In genomic region chr6:2999005-2999620, GRCh38 we compare ENCODE assay signal across 1 cellular context.
TF ChIP-seq lines count a peak whose summit lies in the region.

No MANE protein-coding gene starts in this region.

TF ChIP-seq in HepG2, 621 proteins besides CTCF, POLR2A, EP300 and RAD21 (continued from another document and continues in another):
- TF ChIP-seq ZNF720 (CRISPR knock-in tag; IDR thresholded peaks at IDR 0.05), result no peak
- peak; percentile 27; the same call in 1 of the 2 replicates for TF ChIP-seq ZNF749 (CRISPR knock-in tag; IDR thresholded peaks at IDR 0.05; ENCODE audit: borderline replicate concordance)
- peak; percentile 81 for TF ChIP-seq ISL2 (CRISPR knock-in tag; IDR thresholded peaks at IDR 0.05)
- no peak for TF ChIP-seq ZNF660 (CRISPR knock-in tag; IDR thresholded peaks at IDR 0.05; ENCODE audit: borderline replicate concordance, low read depth)
- TF ChIP-seq RERE (CRISPR knock-in tag; IDR thresholded peaks at IDR 0.05; ENCODE audit: low read depth), result peak; percentile 65; the same call in 1 of the 2 replicates
- TF ChIP-seq ZNF615 (CRISPR knock-in tag; IDR thresholded peaks at IDR 0.05; ENCODE audit: borderline replicate concordance), result peak; percentile 68; the same call in 1 of the 2 replicates
- no peak; the same call in 1 of the 2 replicates for TF ChIP-seq ZFP41 (CRISPR knock-in tag; IDR thresholded peaks at IDR 0.05; ENCODE audit: borderline replicate concordance)
- TF ChIP-seq, protein P1, sequence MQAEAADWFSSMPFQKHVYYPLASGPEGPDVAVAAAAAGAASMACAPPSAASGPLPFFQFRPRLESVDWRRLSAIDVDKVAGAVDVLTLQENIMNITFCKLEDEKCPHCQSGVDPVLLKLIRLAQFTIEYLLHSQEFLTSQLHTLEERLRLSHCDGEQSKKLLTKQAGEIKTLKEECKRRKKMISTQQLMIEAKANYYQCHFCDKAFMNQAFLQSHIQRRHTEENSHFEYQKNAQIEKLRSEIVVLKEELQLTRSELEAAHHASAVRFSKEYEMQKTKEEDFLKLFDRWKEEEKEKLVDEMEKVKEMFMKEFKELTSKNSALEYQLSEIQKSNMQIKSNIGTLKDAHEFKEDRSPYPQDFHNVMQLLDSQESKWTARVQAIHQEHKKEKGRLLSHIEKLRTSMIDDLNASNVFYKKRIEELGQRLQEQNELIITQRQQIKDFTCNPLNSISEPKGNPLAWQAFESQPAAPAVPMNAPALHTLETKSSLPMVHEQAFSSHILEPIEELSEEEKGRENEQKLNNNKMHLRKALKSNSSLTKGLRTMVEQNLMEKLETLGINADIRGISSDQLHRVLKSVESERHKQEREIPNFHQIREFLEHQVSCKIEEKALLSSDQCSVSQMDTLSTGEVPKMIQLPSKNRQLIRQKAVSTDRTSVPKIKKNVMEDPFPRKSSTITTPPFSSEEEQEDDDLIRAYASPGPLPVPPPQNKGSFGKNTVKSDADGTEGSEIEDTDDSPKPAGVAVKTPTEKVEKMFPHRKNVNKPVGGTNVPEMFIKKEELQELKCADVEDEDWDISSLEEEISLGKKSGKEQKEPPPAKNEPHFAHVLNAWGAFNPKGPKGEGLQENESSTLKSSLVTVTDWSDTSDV (CRISPR knock-in tag; IDR thresholded peaks at IDR 0.05), result 0 out of 2 replicates have a peak, but pooled peaks have one; percentile 54
- peak; percentile 86 for TF ChIP-seq HDAC1 (CRISPR knock-in tag; IDR thresholded peaks at IDR 0.05)
- no peak for TF ChIP-seq ZZZ3 (CRISPR knock-in tag; IDR thresholded peaks at IDR 0.05; ENCODE audit: borderline replicate concordance)
- no peak for TF ChIP-seq HNRNPL (IDR thresholded peaks at IDR 0.05; ENCODE audit: low read depth, low read length)
- peak; percentile 25; the same call in 1 of the 2 replicates for TF ChIP-seq POGK (CRISPR knock-in tag; conservative IDR thresholded peaks at IDR 0.05)
- no peak for TF ChIP-seq SYNCRIP (IDR thresholded peaks at IDR 0.05; ENCODE audit: insufficient read depth, low read depth, low read length)
- TF ChIP-seq, protein P2, sequence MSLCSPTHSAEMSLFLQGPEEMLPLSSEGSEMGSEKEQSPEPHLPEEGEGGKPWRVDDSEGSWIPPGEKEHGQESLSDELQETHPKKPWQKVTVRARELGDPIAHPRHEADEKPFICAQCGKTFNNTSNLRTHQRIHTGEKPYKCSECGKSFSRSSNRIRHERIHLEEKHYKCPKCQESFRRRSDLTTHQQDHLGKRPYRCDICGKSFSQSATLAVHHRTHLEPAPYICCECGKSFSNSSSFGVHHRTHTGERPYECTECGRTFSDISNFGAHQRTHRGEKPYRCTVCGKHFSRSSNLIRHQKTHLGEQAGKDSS (CRISPR knock-in tag; IDR thresholded peaks at IDR 0.05; ENCODE audit: borderline replicate concordance, low read depth), result peak; percentile 86; the same call in 1 of the 2 replicates
- TF ChIP-seq, protein P3, sequence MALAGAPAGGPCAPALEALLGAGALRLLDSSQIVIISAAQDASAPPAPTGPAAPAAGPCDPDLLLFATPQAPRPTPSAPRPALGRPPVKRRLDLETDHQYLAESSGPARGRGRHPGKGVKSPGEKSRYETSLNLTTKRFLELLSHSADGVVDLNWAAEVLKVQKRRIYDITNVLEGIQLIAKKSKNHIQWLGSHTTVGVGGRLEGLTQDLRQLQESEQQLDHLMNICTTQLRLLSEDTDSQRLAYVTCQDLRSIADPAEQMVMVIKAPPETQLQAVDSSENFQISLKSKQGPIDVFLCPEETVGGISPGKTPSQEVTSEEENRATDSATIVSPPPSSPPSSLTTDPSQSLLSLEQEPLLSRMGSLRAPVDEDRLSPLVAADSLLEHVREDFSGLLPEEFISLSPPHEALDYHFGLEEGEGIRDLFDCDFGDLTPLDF (CRISPR knock-in tag; IDR thresholded peaks at IDR 0.05), result no peak
- no peak for TF ChIP-seq ZNF879 (CRISPR knock-in tag; IDR thresholded peaks at IDR 0.05)
- 0 out of 2 replicates have a peak, but pooled peaks have one; percentile 44 for TF ChIP-seq BRCA1 (CRISPR knock-in tag; IDR thresholded peaks at IDR 0.05)
- no peak for TF ChIP-seq HDAC6 (IDR thresholded peaks at IDR 0.05; ENCODE audit: low read depth, low read length)
- peak; percentile 63; the same call in 1 of the 2 replicates for TF ChIP-seq ZNF788 (CRISPR knock-in tag; IDR thresholded peaks at IDR 0.05; ENCODE audit: borderline replicate concordance)
- TF ChIP-seq ZNF850 (CRISPR knock-in tag; conservative IDR thresholded peaks at IDR 0.05), result 0 out of 2 replicates have a peak, but pooled peaks have one; percentile 37
- TF ChIP-seq MED8 (CRISPR knock-in tag; IDR thresholded peaks at IDR 0.05; ENCODE audit: insufficient replicate concordance), result peak; percentile 80
- peak; percentile 93 for TF ChIP-seq ZNF710 (CRISPR knock-in tag; IDR thresholded peaks at IDR 0.05; ENCODE audit: borderline replicate concordance)
- TF ChIP-seq HMG20B (CRISPR knock-in tag; conservative IDR thresholded peaks at IDR 0.05), result peak; percentile 70; the same call in 1 of the 2 replicates
- TF ChIP-seq MTF1 (CRISPR knock-in tag; IDR thresholded peaks at IDR 0.05), result no peak
- no peak for TF ChIP-seq NFATC3 (CRISPR knock-in tag; IDR thresholded peaks at IDR 0.05)
- peak; percentile 54; the same call in 1 of the 2 replicates for TF ChIP-seq TBX3 (IDR thresholded peaks at IDR 0.05; ENCODE audit: borderline replicate concordance)
- no peak for TF ChIP-seq DDIT3 (CRISPR knock-in tag; IDR thresholded peaks at IDR 0.05)
- no peak for TF ChIP-seq MNT (IDR thresholded peaks at IDR 0.05)
- TF ChIP-seq ZNF431 (CRISPR knock-in tag; IDR thresholded peaks at IDR 0.05; ENCODE audit: borderline replicate concordance, low read depth), result no peak; the same call in 1 of the 2 replicates
- TF ChIP-seq RCOR2 (CRISPR knock-in tag; IDR thresholded peaks at IDR 0.05), result peak; percentile 49; the same call in 1 of the 2 replicates
- no peak for TF ChIP-seq FLYWCH1 (CRISPR knock-in tag; IDR thresholded peaks at IDR 0.05)
- no peak; the same call in 1 of the 2 replicates for TF ChIP-seq CHD4 (IDR thresholded peaks at IDR 0.05; ENCODE audit: borderline replicate concordance, low read length)
- TF ChIP-seq, protein P4, sequence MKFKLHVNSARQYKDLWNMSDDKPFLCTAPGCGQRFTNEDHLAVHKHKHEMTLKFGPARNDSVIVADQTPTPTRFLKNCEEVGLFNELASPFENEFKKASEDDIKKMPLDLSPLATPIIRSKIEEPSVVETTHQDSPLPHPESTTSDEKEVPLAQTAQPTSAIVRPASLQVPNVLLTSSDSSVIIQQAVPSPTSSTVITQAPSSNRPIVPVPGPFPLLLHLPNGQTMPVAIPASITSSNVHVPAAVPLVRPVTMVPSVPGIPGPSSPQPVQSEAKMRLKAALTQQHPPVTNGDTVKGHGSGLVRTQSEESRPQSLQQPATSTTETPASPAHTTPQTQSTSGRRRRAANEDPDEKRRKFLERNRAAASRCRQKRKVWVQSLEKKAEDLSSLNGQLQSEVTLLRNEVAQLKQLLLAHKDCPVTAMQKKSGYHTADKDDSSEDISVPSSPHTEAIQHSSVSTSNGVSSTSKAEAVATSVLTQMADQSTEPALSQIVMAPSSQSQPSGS (CRISPR knock-in tag; IDR thresholded peaks at IDR 0.05), result 0 out of 2 replicates have a peak, but pooled peaks have one; percentile 24
- TF ChIP-seq, protein P5, sequence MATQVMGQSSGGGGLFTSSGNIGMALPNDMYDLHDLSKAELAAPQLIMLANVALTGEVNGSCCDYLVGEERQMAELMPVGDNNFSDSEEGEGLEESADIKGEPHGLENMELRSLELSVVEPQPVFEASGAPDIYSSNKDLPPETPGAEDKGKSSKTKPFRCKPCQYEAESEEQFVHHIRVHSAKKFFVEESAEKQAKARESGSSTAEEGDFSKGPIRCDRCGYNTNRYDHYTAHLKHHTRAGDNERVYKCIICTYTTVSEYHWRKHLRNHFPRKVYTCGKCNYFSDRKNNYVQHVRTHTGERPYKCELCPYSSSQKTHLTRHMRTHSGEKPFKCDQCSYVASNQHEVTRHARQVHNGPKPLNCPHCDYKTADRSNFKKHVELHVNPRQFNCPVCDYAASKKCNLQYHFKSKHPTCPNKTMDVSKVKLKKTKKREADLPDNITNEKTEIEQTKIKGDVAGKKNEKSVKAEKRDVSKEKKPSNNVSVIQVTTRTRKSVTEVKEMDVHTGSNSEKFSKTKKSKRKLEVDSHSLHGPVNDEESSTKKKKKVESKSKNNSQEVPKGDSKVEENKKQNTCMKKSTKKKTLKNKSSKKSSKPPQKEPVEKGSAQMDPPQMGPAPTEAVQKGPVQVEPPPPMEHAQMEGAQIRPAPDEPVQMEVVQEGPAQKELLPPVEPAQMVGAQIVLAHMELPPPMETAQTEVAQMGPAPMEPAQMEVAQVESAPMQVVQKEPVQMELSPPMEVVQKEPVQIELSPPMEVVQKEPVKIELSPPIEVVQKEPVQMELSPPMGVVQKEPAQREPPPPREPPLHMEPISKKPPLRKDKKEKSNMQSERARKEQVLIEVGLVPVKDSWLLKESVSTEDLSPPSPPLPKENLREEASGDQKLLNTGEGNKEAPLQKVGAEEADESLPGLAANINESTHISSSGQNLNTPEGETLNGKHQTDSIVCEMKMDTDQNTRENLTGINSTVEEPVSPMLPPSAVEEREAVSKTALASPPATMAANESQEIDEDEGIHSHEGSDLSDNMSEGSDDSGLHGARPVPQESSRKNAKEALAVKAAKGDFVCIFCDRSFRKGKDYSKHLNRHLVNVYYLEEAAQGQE (IDR thresholded peaks at IDR 0.05; ENCODE audit: borderline replicate concordance in 1 of 2, low read depth in 1 of 2, low read length in 2 of 2), result no peak
